ENCODE assay signal across 13 cellular contexts in the genomic region with DNA sequence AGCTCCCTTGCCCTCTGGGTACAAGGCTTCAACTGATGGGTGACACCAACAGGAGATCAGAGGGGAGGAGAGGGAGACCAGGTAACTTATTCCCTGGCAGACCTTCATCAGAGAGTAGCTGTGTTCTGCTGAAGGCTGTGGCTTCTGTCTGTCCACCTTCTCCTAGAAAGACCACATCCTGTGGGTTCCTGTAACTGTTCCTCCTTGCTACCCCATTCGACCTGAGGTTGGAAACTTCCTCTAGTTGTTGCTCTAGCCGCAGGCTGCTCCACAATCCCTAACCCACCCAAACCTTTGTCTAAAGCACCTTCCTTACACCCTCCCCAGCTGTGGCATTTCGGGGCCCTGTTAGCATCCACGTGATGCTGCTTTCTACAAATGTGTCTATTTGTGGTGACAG.
DNase-seq lines count a peak whose midpoint lies in the region; ATAC-seq and TF ChIP-seq lines count a peak whose summit lies in the region.
"Had no signal": no experiment of that assay in that cellular context is flagged by ENCODE, and none has a peak within 500 bp of the region (broad histone marks: within the 10 kb centered on the region; RNA-seq: fewer than 3 reads in every experiment).

No MANE protein-coding gene starts in this region.

- no peaks in the 10 kb centered on the region for H3K27me3 Mint-ChIP-seq in CD8-positive, alpha-beta T cell (ENCODE audit: low read depth)
- no peaks in the 10 kb centered on the region for H3K27me3 Mint-ChIP-seq in T-helper 1 cell treated with Interleukin-12 subunit alpha and Interleukin-12 subunit beta and Interleukin-4 antibody, amounts not matched to agents 30 μg/mL and 1 μg/mL, for 36 hours (ENCODE audit: low read depth)
- H3K27me3 Mint-ChIP-seq in naive thymus-derived CD4-positive, alpha-beta T cell: peaks cover 0 to 5% (median 0%) of the 10 kb centered on the region in 5 donors
- H3K27me3 Mint-ChIP-seq: memory B cell had no signal

- no peaks in the 10 kb centered on the region for H3K9me3 Mint-ChIP-seq in CD8-positive, alpha-beta T cell
- H3K9me3 Mint-ChIP-seq in T-helper 1 cell treated with Interleukin-12 subunit alpha and Interleukin-12 subunit beta and Interleukin-4 antibody, amounts not matched to agents 30 μg/mL and 1 μg/mL, for 36 hours: no peaks in the 10 kb centered on the region
- H3K9me3 Mint-ChIP-seq in naive thymus-derived CD4-positive, alpha-beta T cell: no peaks in the 10 kb centered on the region
- H3K9me3 Mint-ChIP-seq: GM23338, memory B cell had no signal

- no peak overlapping the region for H3K27ac ChIP-seq in CD8-positive, alpha-beta T cell (ENCODE audit: low read depth, low read length)
- no peak overlapping the region for H3K27ac ChIP-seq in naive thymus-derived CD4-positive, alpha-beta T cell (ENCODE audit: low read depth, low read length)

- no peaks in the 10 kb centered on the region for H3K36me3 ChIP-seq in CD8-positive, alpha-beta T cell (ENCODE audit: insufficient read depth, low read length)
- no peaks in the 10 kb centered on the region for H3K36me3 ChIP-seq in naive thymus-derived CD4-positive, alpha-beta T cell (ENCODE audit: control insufficient read depth in 2 of 3, insufficient read depth in 3 of 3, low read length in 3 of 3)
- H3K36me3 ChIP-seq in HAP-1 (replicated peaks): no peaks in the 10 kb centered on the region

- no peak overlapping the region for H3K4me3 ChIP-seq in CD8-positive, alpha-beta T cell (ENCODE audit: low read depth, low read length)
- no peak overlapping the region for H3K4me3 ChIP-seq in naive thymus-derived CD4-positive, alpha-beta T cell (ENCODE audit: low read length)
- H3K4me3 ChIP-seq in HAP-1: no peak overlapping the region
- H3K4me3 ChIP-seq: GM23338 had no signal

- in situ Hi-C loops in ACHN (cut with HindIII; ENCODE audit: low pct_ligation_motif_present, low pct_unique_long_range_greater_than_20kb, low sequenced_read_pairs) (no loop called here), HAP-1 (cut with MboI; ENCODE audit: low sequenced_read_pairs) (no loop called here)

- no peak for TF ChIP-seq CTCF in CD8-positive, alpha-beta T cell (IDR thresholded peaks at IDR 0.05)

- no peaks in the 10 kb centered on the region for H3K9me3 ChIP-seq in CD8-positive, alpha-beta T cell (ENCODE audit: low read length)
- no peaks in the 10 kb centered on the region for H3K9me3 ChIP-seq in naive thymus-derived CD4-positive, alpha-beta T cell (ENCODE audit: control insufficient read depth in 2 of 3, low read length in 3 of 3)
- H3K9me3 ChIP-seq in HAP-1: no peaks in the 10 kb centered on the region

- no peak for DNase-seq in CD8-positive, alpha-beta T cell
- DNase-seq in naive thymus-derived CD4-positive, alpha-beta T cell: peak in 1 of 9 donors; percentile 44
- DNase-seq in ACHN (no peak), DMS79 (lab: John Stamatoyannopoulos, UW) (no peak), HAP-1 (ENCODE audit: low spot score in 2 of 2) (no peak)
- DNase-seq: NCI-H146; NCI-H526 treated with DMSO at 0.1 percent for 48 hours; SIG-M5; stimulated activated naive CD4-positive, alpha-beta T cell had no signal

- peaks cover 38% of the 10 kb centered on the region for H3K4me1 ChIP-seq in CD8-positive, alpha-beta T cell (ENCODE audit: insufficient read depth, low read length)
- H3K4me1 ChIP-seq in naive thymus-derived CD4-positive, alpha-beta T cell (ENCODE audit: control insufficient read depth in 2 of 2, insufficient read depth in 2 of 2, low read length in 2 of 2): peaks cover 16 to 26% of the 10 kb centered on the region in 2 donors
- H3K4me1 ChIP-seq in HAP-1: no peaks in the 10 kb centered on the region

- intact Hi-C loops in CD8-positive, alpha-beta T cell (cut with DNase I, micrococcal nuclease): no loop called here
- intact Hi-C loops in naive thymus-derived CD4-positive, alpha-beta T cell (cut with micrococcal nuclease): loop anchor here in 1 of 2 donors (1.0 kb wide), 2 partner anchors 12 to 37 kb away; no protein-coding TSS in a partner anchor

- H3K4me3 Mint-ChIP-seq in CD8-positive, alpha-beta T cell: no peak overlapping the region
- peak overlapping the region; percentile 81 for H3K4me3 Mint-ChIP-seq in T-helper 1 cell treated with Interleukin-12 subunit alpha and Interleukin-12 subunit beta and Interleukin-4 antibody, amounts not matched to agents 30 μg/mL and 1 μg/mL, for 36 hours
- peak overlapping the region in 7 of 10 donors; percentile 12 to 83 (median 36) for H3K4me3 Mint-ChIP-seq in naive thymus-derived CD4-positive, alpha-beta T cell
- H3K4me3 Mint-ChIP-seq: GM23338, memory B cell had no signal

- ATAC-seq in CD8-positive, alpha-beta T cell: no peak
- ATAC-seq in GM21381 (IDR thresholded peaks at IDR 0.05; ENCODE audit: unreplicated experiment): peak; percentile 51
- peak; percentile 33 for ATAC-seq in naive thymus-derived CD4-positive, alpha-beta T cell
- ATAC-seq: GM23338 had no signal

- no peaks in the 10 kb centered on the region for H3K36me3 Mint-ChIP-seq in CD8-positive, alpha-beta T cell
- H3K36me3 Mint-ChIP-seq in T-helper 1 cell treated with Interleukin-12 subunit alpha and Interleukin-12 subunit beta and Interleukin-4 antibody, amounts not matched to agents 30 μg/mL and 1 μg/mL, for 36 hours (ENCODE audit: low read depth): peaks cover 25% of the 10 kb centered on the region
- H3K36me3 Mint-ChIP-seq in naive thymus-derived CD4-positive, alpha-beta T cell: peaks cover 0 to 39% (median 0%) of the 10 kb centered on the region in 5 donors
- H3K36me3 Mint-ChIP-seq: memory B cell had no signal

- peak overlapping the region; percentile 34 for H3K27ac Mint-ChIP-seq in CD8-positive, alpha-beta T cell
- peak overlapping the region; percentile 90 for H3K27ac Mint-ChIP-seq in T-helper 1 cell treated with Interleukin-12 subunit alpha and Interleukin-12 subunit beta and Interleukin-4 antibody, amounts not matched to agents 30 μg/mL and 1 μg/mL, for 36 hours
- H3K27ac Mint-ChIP-seq in naive thymus-derived CD4-positive, alpha-beta T cell: peak overlapping the region in 8 of 9 donors; percentile 9 to 83 (median 42)
- H3K27ac Mint-ChIP-seq: GM23338, memory B cell had no signal

- POLR2A ChIA-PET in CD8-positive, alpha-beta T cell (lab: Charles Lee): no interaction called here
- POLR2A ChIA-PET in naive thymus-derived CD4-positive, alpha-beta T cell (lab: Charles Lee): no interaction called here

- H3K4me1 Mint-ChIP-seq in CD8-positive, alpha-beta T cell (ENCODE audit: low read depth): peaks cover 38% of the 10 kb centered on the region
- peaks cover 83% of the 10 kb centered on the region for H3K4me1 Mint-ChIP-seq in T-helper 1 cell treated with Interleukin-12 subunit alpha and Interleukin-12 subunit beta and Interleukin-4 antibody, amounts not matched to agents 30 μg/mL and 1 μg/mL, for 36 hours (ENCODE audit: low read depth)
- peaks cover 38 to 93% (median 50%) of the 10 kb centered on the region in 7 donors for H3K4me1 Mint-ChIP-seq in naive thymus-derived CD4-positive, alpha-beta T cell

- CTCF ChIA-PET in CD8-positive, alpha-beta T cell (lab: Charles Lee): interaction anchor here (0.8 kb wide), 1 partner anchor 14 kb away, joined by 4 read pairs; no protein-coding TSS in a partner anchor
- CTCF ChIA-PET in naive thymus-derived CD4-positive, alpha-beta T cell (lab: Charles Lee): no interaction called here

- no peaks in the 10 kb centered on the region for H3K27me3 ChIP-seq in CD8-positive, alpha-beta T cell (ENCODE audit: insufficient read depth, low read length)
- no peaks in the 10 kb centered on the region for H3K27me3 ChIP-seq in naive thymus-derived CD4-positive, alpha-beta T cell (ENCODE audit: control insufficient read depth in 2 of 2, insufficient read depth in 2 of 2, low read length in 2 of 2)
- H3K27me3 ChIP-seq in HAP-1 (ENCODE audit: low read depth): no peaks in the 10 kb centered on the region

Comparison
In these comparisons a context has a peak if more than half of its experiments do, and no peak if none do; other contexts are left out.
1. H3K27ac Mint-ChIP-seq: peak in every context shown above with its lines; median percentile 90 in T-helper 1 cell treated with Interleukin-12 subunit alpha and Interleukin-12 subunit beta and Interleukin-4 antibody, amounts not matched to agents 30 μg/mL and 1 μg/mL, for 36 hours; 42 in naive thymus-derived CD4-positive, alpha-beta T cell; 34 in CD8-positive, alpha-beta T cell.